Comparison of ENCODE assay signal across 1 cellular context in the genomic region with DNA sequence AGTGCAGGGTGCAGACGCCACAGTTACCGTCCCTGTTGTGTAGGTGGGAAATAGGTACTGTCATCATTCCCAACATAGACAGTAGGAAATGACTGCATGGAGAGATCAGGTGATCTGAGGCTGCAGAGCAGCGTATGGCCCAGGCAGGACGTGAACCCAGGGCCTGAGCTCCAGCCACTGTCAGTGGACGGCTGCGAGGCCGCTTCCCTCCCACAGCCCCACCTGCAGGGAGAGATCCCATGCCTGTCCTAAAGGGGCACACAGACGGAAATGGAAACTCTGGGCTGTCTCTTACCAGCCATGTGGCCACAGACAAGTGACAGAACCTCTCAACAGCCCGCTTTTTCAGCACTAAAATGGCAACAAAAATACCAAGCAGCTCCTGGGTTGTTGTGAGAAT.
TF ChIP-seq lines count a peak whose summit lies in the region.

No MANE protein-coding gene starts in this region.

TF ChIP-seq in GM23338, 12 proteins besides CTCF, POLR2A, EP300 and RAD21 (continued from another document):
- TF ChIP-seq, protein P1, sequence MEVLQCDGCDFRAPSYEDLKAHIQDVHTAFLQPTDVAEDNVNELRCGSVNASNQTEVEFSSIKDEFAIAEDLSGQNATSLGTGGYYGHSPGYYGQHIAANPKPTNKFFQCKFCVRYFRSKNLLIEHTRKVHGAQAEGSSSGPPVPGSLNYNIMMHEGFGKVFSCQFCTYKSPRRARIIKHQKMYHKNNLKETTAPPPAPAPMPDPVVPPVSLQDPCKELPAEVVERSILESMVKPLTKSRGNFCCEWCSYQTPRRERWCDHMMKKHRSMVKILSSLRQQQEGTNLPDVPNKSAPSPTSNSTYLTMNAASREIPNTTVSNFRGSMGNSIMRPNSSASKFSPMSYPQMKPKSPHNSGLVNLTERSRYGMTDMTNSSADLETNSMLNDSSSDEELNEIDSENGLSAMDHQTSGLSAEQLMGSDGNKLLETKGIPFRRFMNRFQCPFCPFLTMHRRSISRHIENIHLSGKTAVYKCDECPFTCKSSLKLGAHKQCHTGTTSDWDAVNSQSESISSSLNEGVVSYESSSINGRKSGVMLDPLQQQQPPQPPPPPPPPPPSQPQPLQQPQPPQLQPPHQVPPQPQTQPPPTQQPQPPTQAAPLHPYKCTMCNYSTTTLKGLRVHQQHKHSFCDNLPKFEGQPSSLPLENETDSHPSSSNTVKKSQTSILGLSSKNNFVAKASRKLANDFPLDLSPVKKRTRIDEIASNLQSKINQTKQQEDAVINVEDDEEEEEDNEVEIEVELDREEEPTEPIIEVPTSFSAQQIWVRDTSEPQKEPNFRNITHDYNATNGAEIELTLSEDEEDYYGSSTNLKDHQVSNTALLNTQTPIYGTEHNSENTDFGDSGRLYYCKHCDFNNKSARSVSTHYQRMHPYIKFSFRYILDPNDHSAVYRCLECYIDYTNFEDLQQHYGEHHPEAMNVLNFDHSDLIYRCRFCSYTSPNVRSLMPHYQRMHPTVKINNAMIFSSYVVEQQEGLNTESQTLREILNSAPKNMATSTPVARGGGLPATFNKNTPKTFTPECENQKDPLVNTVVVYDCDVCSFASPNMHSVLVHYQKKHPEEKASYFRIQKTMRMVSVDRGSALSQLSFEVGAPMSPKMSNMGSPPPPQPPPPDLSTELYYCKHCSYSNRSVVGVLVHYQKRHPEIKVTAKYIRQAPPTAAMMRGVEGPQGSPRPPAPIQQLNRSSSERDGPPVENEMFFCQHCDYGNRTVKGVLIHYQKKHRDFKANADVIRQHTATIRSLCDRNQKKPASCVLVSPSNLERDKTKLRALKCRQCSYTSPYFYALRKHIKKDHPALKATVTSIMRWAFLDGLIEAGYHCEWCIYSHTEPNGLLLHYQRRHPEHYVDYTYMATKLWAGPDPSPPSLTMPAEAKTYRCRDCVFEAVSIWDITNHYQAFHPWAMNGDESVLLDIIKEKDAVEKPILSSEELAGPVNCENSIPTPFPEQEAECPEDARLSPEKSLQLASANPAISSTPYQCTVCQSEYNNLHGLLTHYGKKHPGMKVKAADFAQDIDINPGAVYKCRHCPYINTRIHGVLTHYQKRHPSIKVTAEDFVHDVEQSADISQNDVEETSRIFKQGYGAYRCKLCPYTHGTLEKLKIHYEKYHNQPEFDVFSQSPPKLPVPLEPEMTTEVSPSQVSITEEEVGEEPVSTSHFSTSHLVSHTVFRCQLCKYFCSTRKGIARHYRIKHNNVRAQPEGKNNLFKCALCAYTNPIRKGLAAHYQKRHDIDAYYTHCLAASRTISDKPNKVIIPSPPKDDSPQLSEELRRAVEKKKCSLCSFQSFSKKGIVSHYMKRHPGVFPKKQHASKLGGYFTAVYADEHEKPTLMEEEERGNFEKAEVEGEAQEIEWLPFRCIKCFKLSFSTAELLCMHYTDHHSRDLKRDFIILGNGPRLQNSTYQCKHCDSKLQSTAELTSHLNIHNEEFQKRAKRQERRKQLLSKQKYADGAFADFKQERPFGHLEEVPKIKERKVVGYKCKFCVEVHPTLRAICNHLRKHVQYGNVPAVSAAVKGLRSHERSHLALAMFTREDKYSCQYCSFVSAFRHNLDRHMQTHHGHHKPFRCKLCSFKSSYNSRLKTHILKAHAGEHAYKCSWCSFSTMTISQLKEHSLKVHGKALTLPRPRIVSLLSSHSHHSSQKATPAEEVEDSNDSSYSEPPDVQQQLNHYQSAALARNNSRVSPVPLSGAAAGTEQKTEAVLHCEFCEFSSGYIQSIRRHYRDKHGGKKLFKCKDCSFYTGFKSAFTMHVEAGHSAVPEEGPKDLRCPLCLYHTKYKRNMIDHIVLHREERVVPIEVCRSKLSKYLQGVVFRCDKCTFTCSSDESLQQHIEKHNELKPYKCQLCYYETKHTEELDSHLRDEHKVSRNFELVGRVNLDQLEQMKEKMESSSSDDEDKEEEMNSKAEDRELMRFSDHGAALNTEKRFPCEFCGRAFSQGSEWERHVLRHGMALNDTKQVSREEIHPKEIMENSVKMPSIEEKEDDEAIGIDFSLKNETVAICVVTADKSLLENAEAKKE (CRISPR knock-in tag; IDR thresholded peaks at IDR 0.05) = no peak
